1 cellular context compared by ENCODE assay signal in the genomic region with DNA sequence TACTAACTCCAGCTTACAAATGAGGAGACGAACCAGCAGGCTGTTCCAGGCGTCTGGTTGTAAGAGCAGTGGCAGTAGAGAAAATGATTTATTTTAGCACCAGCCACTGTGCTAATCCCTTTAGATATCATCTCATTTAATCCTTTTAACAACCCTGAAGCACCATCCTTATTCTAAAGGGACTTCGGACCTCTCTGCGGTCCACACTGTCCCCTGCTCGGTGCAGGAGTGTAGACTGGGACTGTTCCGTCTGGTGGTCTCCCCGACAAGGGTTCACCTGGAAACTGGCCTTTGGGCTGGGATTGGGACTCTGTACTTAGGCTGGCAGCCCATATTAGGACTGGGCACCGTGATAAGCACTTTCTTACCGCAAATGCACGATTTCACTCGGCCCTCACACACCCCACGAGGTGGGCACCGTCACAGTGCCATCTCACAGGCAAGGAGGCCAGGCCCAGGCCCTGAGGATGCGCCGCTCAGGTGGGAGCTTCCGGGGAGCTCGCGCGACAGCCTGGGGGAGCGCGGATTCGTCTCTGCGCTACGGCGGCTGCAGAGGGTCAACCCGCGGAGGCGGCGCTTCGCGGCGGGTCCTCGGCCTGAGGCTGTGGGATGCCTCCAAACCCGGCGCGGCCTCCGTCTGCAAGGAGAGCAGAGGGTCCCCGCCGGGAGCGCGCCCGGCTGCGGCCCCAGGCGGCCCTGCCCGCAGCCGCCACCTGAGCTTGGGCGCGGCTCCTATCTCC.
TF ChIP-seq lines count a peak whose summit lies in the region.

No MANE protein-coding gene starts in this region.

TF ChIP-seq in K562, 482 proteins besides CTCF, POLR2A, EP300 and RAD21 (continued from another document and continues in another):
- TF ChIP-seq ZBTB9 (CRISPR knock-in tag; IDR thresholded peaks at IDR 0.05) = peak; percentile 66; the same call in 1 of the 2 replicates
- TF ChIP-seq NUFIP1 (IDR thresholded peaks at IDR 0.05; ENCODE audit: partially characterized antibody) = no peak
- peak; percentile 88; the same call in 1 of the 2 replicates for TF ChIP-seq PHF8 (IDR thresholded peaks at IDR 0.05; ENCODE audit: borderline replicate concordance, low read length)
- TF ChIP-seq ZNF740 (CRISPR knock-in tag; IDR thresholded peaks at IDR 0.05) = peak; percentile 81
- TF ChIP-seq ZNF740 (tag; IDR thresholded peaks at IDR 0.05) = no peak
- peak; percentile 74; the same call in 1 of the 2 replicates for TF ChIP-seq MECOM (CRISPR knock-in tag; IDR thresholded peaks at IDR 0.05)
- TF ChIP-seq, protein P1, sequence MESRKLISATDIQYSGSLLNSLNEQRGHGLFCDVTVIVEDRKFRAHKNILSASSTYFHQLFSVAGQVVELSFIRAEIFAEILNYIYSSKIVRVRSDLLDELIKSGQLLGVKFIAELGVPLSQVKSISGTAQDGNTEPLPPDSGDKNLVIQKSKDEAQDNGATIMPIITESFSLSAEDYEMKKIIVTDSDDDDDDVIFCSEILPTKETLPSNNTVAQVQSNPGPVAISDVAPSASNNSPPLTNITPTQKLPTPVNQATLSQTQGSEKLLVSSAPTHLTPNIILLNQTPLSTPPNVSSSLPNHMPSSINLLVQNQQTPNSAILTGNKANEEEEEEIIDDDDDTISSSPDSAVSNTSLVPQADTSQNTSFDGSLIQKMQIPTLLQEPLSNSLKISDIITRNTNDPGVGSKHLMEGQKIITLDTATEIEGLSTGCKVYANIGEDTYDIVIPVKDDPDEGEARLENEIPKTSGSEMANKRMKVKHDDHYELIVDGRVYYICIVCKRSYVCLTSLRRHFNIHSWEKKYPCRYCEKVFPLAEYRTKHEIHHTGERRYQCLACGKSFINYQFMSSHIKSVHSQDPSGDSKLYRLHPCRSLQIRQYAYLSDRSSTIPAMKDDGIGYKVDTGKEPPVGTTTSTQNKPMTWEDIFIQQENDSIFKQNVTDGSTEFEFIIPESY (CRISPR knock-in tag; IDR thresholded peaks at IDR 0.05) = no peak
- TF ChIP-seq, protein P2, sequence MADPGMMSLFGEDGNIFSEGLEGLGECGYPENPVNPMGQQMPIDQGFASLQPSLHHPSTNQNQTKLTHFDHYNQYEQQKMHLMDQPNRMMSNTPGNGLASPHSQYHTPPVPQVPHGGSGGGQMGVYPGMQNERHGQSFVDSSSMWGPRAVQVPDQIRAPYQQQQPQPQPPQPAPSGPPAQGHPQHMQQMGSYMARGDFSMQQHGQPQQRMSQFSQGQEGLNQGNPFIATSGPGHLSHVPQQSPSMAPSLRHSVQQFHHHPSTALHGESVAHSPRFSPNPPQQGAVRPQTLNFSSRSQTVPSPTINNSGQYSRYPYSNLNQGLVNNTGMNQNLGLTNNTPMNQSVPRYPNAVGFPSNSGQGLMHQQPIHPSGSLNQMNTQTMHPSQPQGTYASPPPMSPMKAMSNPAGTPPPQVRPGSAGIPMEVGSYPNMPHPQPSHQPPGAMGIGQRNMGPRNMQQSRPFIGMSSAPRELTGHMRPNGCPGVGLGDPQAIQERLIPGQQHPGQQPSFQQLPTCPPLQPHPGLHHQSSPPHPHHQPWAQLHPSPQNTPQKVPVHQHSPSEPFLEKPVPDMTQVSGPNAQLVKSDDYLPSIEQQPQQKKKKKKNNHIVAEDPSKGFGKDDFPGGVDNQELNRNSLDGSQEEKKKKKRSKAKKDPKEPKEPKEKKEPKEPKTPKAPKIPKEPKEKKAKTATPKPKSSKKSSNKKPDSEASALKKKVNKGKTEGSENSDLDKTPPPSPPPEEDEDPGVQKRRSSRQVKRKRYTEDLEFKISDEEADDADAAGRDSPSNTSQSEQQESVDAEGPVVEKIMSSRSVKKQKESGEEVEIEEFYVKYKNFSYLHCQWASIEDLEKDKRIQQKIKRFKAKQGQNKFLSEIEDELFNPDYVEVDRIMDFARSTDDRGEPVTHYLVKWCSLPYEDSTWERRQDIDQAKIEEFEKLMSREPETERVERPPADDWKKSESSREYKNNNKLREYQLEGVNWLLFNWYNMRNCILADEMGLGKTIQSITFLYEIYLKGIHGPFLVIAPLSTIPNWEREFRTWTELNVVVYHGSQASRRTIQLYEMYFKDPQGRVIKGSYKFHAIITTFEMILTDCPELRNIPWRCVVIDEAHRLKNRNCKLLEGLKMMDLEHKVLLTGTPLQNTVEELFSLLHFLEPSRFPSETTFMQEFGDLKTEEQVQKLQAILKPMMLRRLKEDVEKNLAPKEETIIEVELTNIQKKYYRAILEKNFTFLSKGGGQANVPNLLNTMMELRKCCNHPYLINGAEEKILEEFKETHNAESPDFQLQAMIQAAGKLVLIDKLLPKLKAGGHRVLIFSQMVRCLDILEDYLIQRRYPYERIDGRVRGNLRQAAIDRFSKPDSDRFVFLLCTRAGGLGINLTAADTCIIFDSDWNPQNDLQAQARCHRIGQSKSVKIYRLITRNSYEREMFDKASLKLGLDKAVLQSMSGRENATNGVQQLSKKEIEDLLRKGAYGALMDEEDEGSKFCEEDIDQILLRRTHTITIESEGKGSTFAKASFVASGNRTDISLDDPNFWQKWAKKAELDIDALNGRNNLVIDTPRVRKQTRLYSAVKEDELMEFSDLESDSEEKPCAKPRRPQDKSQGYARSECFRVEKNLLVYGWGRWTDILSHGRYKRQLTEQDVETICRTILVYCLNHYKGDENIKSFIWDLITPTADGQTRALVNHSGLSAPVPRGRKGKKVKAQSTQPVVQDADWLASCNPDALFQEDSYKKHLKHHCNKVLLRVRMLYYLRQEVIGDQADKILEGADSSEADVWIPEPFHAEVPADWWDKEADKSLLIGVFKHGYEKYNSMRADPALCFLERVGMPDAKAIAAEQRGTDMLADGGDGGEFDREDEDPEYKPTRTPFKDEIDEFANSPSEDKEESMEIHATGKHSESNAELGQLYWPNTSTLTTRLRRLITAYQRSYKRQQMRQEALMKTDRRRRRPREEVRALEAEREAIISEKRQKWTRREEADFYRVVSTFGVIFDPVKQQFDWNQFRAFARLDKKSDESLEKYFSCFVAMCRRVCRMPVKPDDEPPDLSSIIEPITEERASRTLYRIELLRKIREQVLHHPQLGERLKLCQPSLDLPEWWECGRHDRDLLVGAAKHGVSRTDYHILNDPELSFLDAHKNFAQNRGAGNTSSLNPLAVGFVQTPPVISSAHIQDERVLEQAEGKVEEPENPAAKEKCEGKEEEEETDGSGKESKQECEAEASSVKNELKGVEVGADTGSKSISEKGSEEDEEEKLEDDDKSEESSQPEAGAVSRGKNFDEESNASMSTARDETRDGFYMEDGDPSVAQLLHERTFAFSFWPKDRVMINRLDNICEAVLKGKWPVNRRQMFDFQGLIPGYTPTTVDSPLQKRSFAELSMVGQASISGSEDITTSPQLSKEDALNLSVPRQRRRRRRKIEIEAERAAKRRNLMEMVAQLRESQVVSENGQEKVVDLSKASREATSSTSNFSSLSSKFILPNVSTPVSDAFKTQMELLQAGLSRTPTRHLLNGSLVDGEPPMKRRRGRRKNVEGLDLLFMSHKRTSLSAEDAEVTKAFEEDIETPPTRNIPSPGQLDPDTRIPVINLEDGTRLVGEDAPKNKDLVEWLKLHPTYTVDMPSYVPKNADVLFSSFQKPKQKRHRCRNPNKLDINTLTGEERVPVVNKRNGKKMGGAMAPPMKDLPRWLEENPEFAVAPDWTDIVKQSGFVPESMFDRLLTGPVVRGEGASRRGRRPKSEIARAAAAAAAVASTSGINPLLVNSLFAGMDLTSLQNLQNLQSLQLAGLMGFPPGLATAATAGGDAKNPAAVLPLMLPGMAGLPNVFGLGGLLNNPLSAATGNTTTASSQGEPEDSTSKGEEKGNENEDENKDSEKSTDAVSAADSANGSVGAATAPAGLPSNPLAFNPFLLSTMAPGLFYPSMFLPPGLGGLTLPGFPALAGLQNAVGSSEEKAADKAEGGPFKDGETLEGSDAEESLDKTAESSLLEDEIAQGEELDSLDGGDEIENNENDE (IDR thresholded peaks at IDR 0.05; ENCODE audit: low read depth, low read length) = no peak
- TF ChIP-seq NRF1 (conservative IDR thresholded peaks at IDR 0.05 in 1 of 2, IDR thresholded peaks at IDR 0.05 in 1 of 2) = peak; percentile 70 to 80; a peak in 3 of 4 replicates
- TF ChIP-seq, protein P3, sequence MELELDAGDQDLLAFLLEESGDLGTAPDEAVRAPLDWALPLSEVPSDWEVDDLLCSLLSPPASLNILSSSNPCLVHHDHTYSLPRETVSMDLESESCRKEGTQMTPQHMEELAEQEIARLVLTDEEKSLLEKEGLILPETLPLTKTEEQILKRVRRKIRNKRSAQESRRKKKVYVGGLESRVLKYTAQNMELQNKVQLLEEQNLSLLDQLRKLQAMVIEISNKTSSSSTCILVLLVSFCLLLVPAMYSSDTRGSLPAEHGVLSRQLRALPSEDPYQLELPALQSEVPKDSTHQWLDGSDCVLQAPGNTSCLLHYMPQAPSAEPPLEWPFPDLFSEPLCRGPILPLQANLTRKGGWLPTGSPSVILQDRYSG (tag; conservative IDR thresholded peaks at IDR 0.05; ENCODE audit: low read depth) = no peak
- peak; percentile 57 for TF ChIP-seq RNF2 (IDR thresholded peaks at IDR 0.05)
- no peak for TF ChIP-seq SRSF1 (IDR thresholded peaks at IDR 0.05; ENCODE audit: low read depth, low read length)
- peak; percentile 84 for TF ChIP-seq CXXC5 (CRISPR knock-in tag; IDR thresholded peaks at IDR 0.05)
- peak; percentile 73 for TF ChIP-seq CCNT2 (IDR thresholded peaks at IDR 0.05; ENCODE audit: borderline replicate concordance, extremely low read depth, insufficient read length, low read depth, low read length)
- TF ChIP-seq, protein P4, sequence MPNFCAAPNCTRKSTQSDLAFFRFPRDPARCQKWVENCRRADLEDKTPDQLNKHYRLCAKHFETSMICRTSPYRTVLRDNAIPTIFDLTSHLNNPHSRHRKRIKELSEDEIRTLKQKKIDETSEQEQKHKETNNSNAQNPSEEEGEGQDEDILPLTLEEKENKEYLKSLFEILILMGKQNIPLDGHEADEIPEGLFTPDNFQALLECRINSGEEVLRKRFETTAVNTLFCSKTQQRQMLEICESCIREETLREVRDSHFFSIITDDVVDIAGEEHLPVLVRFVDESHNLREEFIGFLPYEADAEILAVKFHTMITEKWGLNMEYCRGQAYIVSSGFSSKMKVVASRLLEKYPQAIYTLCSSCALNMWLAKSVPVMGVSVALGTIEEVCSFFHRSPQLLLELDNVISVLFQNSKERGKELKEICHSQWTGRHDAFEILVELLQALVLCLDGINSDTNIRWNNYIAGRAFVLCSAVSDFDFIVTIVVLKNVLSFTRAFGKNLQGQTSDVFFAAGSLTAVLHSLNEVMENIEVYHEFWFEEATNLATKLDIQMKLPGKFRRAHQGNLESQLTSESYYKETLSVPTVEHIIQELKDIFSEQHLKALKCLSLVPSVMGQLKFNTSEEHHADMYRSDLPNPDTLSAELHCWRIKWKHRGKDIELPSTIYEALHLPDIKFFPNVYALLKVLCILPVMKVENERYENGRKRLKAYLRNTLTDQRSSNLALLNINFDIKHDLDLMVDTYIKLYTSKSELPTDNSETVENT (CRISPR knock-in tag; IDR thresholded peaks at IDR 0.05) = peak; percentile 60; the same call in 1 of the 2 replicates
- no peak for TF ChIP-seq ARID1B (IDR thresholded peaks at IDR 0.05)
- TF ChIP-seq NFATC3 (IDR thresholded peaks at IDR 0.05) = no peak
- TF ChIP-seq NR2F6 (CRISPR knock-in tag; IDR thresholded peaks at IDR 0.05) = no peak
- TF ChIP-seq RBM39 (optimal IDR thresholded peaks at IDR 0.05; ENCODE audit: low read depth, low read length) = no peak
- TF ChIP-seq U2AF2 (optimal IDR thresholded peaks at IDR 0.05; ENCODE audit: low read depth, low read length) = no peak
- no peak for TF ChIP-seq ZNF764 (CRISPR knock-in tag; IDR thresholded peaks at IDR 0.05; ENCODE audit: low read depth)
- no peak for TF ChIP-seq GABPB2 (CRISPR knock-in tag; conservative IDR thresholded peaks at IDR 0.05)
- peak; percentile 50 for TF ChIP-seq EP400 (IDR thresholded peaks at IDR 0.05)
- TF ChIP-seq ARID3B (CRISPR knock-in tag; IDR thresholded peaks at IDR 0.05; ENCODE audit: borderline replicate concordance) = 0 out of 2 replicates have a peak, but pooled peaks have one; percentile 33
